14 cellular contexts compared by ENCODE assay signal in the genomic region with DNA sequence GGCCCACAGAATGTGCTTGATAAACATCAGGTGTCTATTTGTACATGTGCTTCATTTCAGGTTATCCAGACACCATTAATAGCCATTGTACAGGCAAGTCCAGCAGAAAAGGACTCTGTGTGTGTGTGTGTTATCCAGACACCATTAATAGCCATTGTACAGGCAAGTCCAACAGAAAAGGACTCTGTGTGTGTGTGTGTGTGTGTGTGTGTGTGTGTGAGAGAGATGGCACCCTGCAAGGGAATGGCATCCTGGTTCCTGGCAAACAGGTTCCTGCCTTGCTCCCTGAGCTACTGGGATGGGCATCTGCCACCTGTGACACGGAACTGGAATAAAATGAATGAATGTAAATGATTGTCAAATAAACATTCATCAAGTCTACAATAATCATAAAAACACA. TPM values are rescaled to one million over a fixed set of nuclear protein-coding genes. Genes with fewer than 3 reads are reported as not detected.
DNase-seq lines count a peak whose midpoint lies in the region; ATAC-seq and TF ChIP-seq lines count a peak whose summit lies in the region.
"Had no signal": no experiment of that assay in that cellular context is flagged by ENCODE, and none has a peak within 500 bp of the region (broad histone marks: within the 10 kb centered on the region; RNA-seq: fewer than 3 reads in every experiment).

No MANE protein-coding gene starts in this region.

- H3K9me3 ChIP-seq in prostate gland, result no peaks in the 10 kb centered on the region
- H3K9me3 ChIP-seq: A549, BLaER1 had no signal

- WGBS in prostate gland, result 82% methylated on average over 1 of the region's 1 CpG

- no peak overlapping the region for H3K4me3 ChIP-seq in prostate gland
- H3K4me3 ChIP-seq: A549, BLaER1, GM23248 had no signal

- H3K27me3 ChIP-seq in prostate gland (replicated peaks; ENCODE audit: insufficient read depth), result no peaks in the 10 kb centered on the region
- H3K27me3 ChIP-seq: BLaER1 had no signal

- intact Hi-C loops in left ventricle myocardium superior (cut with micrococcal nuclease), result no loop called here
- intact Hi-C loops in cardiac septum (cut with DNase I), result no loop called here
- intact Hi-C loops in prostate gland (cut with DNase I), result no loop called here

- no peak for TF ChIP-seq POLR2A in prostate gland (IDR thresholded peaks at IDR 0.05)

- DNase-seq in DMS53 (lab: John Stamatoyannopoulos, UW) (peak; percentile 4), DMS53 treated with DMSO at 0.1 percent for 48 hours (lab: John Stamatoyannopoulos, UW; ENCODE audit: unreplicated experiment) (no peak), left ventricle myocardium superior (no peak), cardiac septum (ENCODE audit: low spot score) (no peak), mucosa of gallbladder (ENCODE audit: low spot score) (peak; percentile 60), prostate gland (ENCODE audit: low spot score) (no peak), NK-92 (lab: John Stamatoyannopoulos, UW; ENCODE audit: unreplicated experiment) (no peak)
- DNase-seq: Calu3; CD4-positive, alpha-beta memory T cell; GM23248; HCEC 1CT had no signal

- no peak for TF ChIP-seq CTCF in prostate gland (IDR thresholded peaks at IDR 0.05)

- peak; percentile 42 for ATAC-seq in left ventricle myocardium superior
- ATAC-seq: A549 had no signal

- no peaks in the 10 kb centered on the region for H3K4me1 ChIP-seq in prostate gland (replicated peaks)
- H3K4me1 ChIP-seq: BLaER1 had no signal

- no peak overlapping the region for H3K27ac ChIP-seq in prostate gland
- H3K27ac ChIP-seq: 22Rv1, BLaER1, GM23248 had no signal

- H3K36me3 ChIP-seq in prostate gland, result no peaks in the 10 kb centered on the region

RNA-seq across cellular contexts. Expression of gene SUCLG2, which starts 11.7 kb away (rescaled TPM):
- 122 TPM for total RNA-seq in left ventricle myocardium superior
- total RNA-seq in cardiac septum, result 62.5 TPM
- total RNA-seq in mucosa of gallbladder, result 104 TPM
- total RNA-seq in prostate gland, result 10 to 100 TPM; 33.2 to 65.4 TPM

Comparison
In these comparisons a context has a peak if more than half of its experiments do, and no peak if none do; other contexts are left out.
1. DNase-seq: peak in DMS53 (single experiment) and mucosa of gallbladder (single experiment); none in DMS53 treated with DMSO at 0.1 percent for 48 hours (single experiment), left ventricle myocardium superior (single experiment), cardiac septum (single experiment), prostate gland (single experiment) and NK-92 (single experiment).